In genomic region chr9:120861935-120862334, GRCh38 we compare ENCODE assay signal across 24 cellular contexts. TPM values are rescaled to one million over a fixed set of nuclear protein-coding genes. Genes with fewer than 3 reads are reported as not detected.
DNase-seq lines count a peak whose midpoint lies in the region; ATAC-seq and TF ChIP-seq lines count a peak whose summit lies in the region.
"Had no signal": no experiment of that assay in that cellular context is flagged by ENCODE, and none has a peak within 500 bp of the region (broad histone marks: within the 10 kb centered on the region; RNA-seq: fewer than 3 reads in every experiment).

No MANE protein-coding gene starts in this region.

- H3K27me3 ChIP-seq in CD4-positive, alpha-beta memory T cell (ENCODE audit: insufficient read depth, low read length) = no peaks in the 10 kb centered on the region

- H3K4me1 ChIP-seq in CD4-positive, alpha-beta memory T cell (ENCODE audit: insufficient read depth, low read length) = no peaks in the 10 kb centered on the region

- peaks cover 4% of the 10 kb centered on the region for H3K4me1 Mint-ChIP-seq in activated T-cell treated with anti-CD3 and anti-CD28 coated beads, Interleukin-2, amount 50 U/mL, for 24 hours (ENCODE audit: low read depth)
- peaks cover 0 to 5% (median under 1%) of the 10 kb centered on the region in 4 donors for H3K4me1 Mint-ChIP-seq in CD4-positive, alpha-beta memory T cell
- H3K4me1 Mint-ChIP-seq in T-helper 17 cell (peaks cover 9% of the 10 kb centered on the region), osteocyte (ENCODE audit: unreplicated experiment) (no peaks in the 10 kb centered on the region)

- H3K27me3 Mint-ChIP-seq in activated T-cell treated with anti-CD3 and anti-CD28 coated beads, Interleukin-2, amount 50 U/mL, for 24 hours = no peaks in the 10 kb centered on the region
- H3K27me3 Mint-ChIP-seq in CD4-positive, alpha-beta memory T cell = no peaks in the 10 kb centered on the region
- H3K27me3 Mint-ChIP-seq in T-helper 17 cell = no peaks in the 10 kb centered on the region
- no peaks in the 10 kb centered on the region for H3K27me3 Mint-ChIP-seq in osteocyte (ENCODE audit: unreplicated experiment)
- H3K27me3 Mint-ChIP-seq: CD4-positive, CD25-positive, alpha-beta regulatory T cell had no signal

- no peak overlapping the region for H3K4me3 ChIP-seq in CD4-positive, alpha-beta memory T cell (ENCODE audit: low read length in 2 of 2)

- H3K27ac ChIP-seq in CD4-positive, alpha-beta memory T cell (ENCODE audit: low read depth, low read length) = no peak overlapping the region

- H3K36me3 ChIP-seq in CD4-positive, alpha-beta memory T cell (ENCODE audit: insufficient read depth, low read length) = peaks cover 86% of the 10 kb centered on the region

- peak overlapping the region; percentile 39 for H3K27ac Mint-ChIP-seq in activated T-cell treated with anti-CD3 and anti-CD28 coated beads, Interleukin-2, amount 50 U/mL, for 24 hours
- H3K27ac Mint-ChIP-seq in CD4-positive, alpha-beta memory T cell = peak overlapping the region in 4 of 7 donors; percentile 30 to 74 (median 64)
- H3K27ac Mint-ChIP-seq in T-helper 17 cell = peak overlapping the region; percentile 51
- peak overlapping the region; percentile 54 for H3K27ac Mint-ChIP-seq in osteocyte (ENCODE audit: unreplicated experiment)

- no peak overlapping the region for H3K4me3 Mint-ChIP-seq in activated T-cell treated with anti-CD3 and anti-CD28 coated beads, Interleukin-2, amount 50 U/mL, for 24 hours
- H3K4me3 Mint-ChIP-seq in CD4-positive, alpha-beta memory T cell = no peak overlapping the region
- no peak overlapping the region for H3K4me3 Mint-ChIP-seq in T-helper 17 cell
- H3K4me3 Mint-ChIP-seq in osteocyte (ENCODE audit: unreplicated experiment) = no peak overlapping the region
- H3K4me3 Mint-ChIP-seq: CD4-positive, CD25-positive, alpha-beta regulatory T cell had no signal

- no peaks in the 10 kb centered on the region for H3K9me3 ChIP-seq in CD4-positive, alpha-beta memory T cell (ENCODE audit: control insufficient read depth in 1 of 2, low read length in 2 of 2)
- H3K9me3 ChIP-seq in T-helper 17 cell (ENCODE audit: control insufficient read depth, low read length, poor library complexity, severe bottlenecking) = no peaks in the 10 kb centered on the region

- CTCF ChIA-PET in CD4-positive, alpha-beta memory T cell (lab: Charles Lee; ENCODE audit: partially characterized antibody) = interaction anchor here (1.8 kb wide), 1 partner anchor 75 kb away, joined by 5 read pairs; no protein-coding TSS in a partner anchor

- POLR2A ChIA-PET in CD4-positive, alpha-beta memory T cell (lab: Charles Lee; ENCODE audit: partially characterized antibody) = interaction anchor here (1.2 to 74.5 kb wide), 3 partner anchors 16 to 69 kb away, joined by 3 to 5577 read pairs (median 89); partner anchors contain the start of genes FBXW2, PSMD5 and TRAF1

- no peaks in the 10 kb centered on the region for H3K9me3 Mint-ChIP-seq in activated T-cell treated with anti-CD3 and anti-CD28 coated beads, Interleukin-2, amount 50 U/mL, for 24 hours
- H3K9me3 Mint-ChIP-seq in CD4-positive, alpha-beta memory T cell = no peaks in the 10 kb centered on the region
- no peaks in the 10 kb centered on the region for H3K9me3 Mint-ChIP-seq in osteocyte (ENCODE audit: unreplicated experiment)

- ATAC-seq in T-helper 17 cell = no peak
- ATAC-seq: HepG2, PC-3 had no signal

- no peak for DNase-seq in activated T-cell treated with anti-CD3 and anti-CD28 coated beads, Interleukin-2, amount 50 U/mL, for 24 hours
- no peak for DNase-seq in activated T-cell treated with anti-CD3 and anti-CD28 coated beads for 4 hours
- no peak for DNase-seq in CD4-positive, alpha-beta memory T cell
- DNase-seq in T-helper 17 cell = no peak
- no peak for DNase-seq in osteocyte (ENCODE audit: extremely low spot score, unreplicated experiment)
- DNase-seq in NCI-H748 treated with DMSO at 0.1 percent for 48 hours (lab: John Stamatoyannopoulos, UW) = no peak
- DNase-seq in AG08396 (ENCODE audit: low spot score) = no peak
- DNase-seq in NCI-H1048 (lab: John Stamatoyannopoulos, UW) = no peak
- DNase-seq: 8988T; ACHN; CD4-positive, CD25-positive, alpha-beta regulatory T cell; COR-L47; DMS53; Kasumi-1; MV-4-11; NCI-H1105 treated with DMSO at 0.1 percent for 48 hours; NCI-H146; NCI-H1930; NCI-H2107; NCI-H524; NCI-H774; PC-3; Right ventricle myocardium superior had no signal

- TF ChIP-seq CTCF in osteocyte (IDR thresholded peaks at IDR 0.05) = no peak

- intact Hi-C loops in CD4-positive, alpha-beta memory T cell (cut with micrococcal nuclease) = no loop called here

- H3K36me3 Mint-ChIP-seq in activated T-cell treated with anti-CD3 and anti-CD28 coated beads, Interleukin-2, amount 50 U/mL, for 24 hours (ENCODE audit: low read depth) = peaks cover 96% of the 10 kb centered on the region
- peaks cover 57 to 77% of the 10 kb centered on the region in 2 donors for H3K36me3 Mint-ChIP-seq in CD4-positive, alpha-beta memory T cell
- peaks cover 2% of the 10 kb centered on the region for H3K36me3 Mint-ChIP-seq in T-helper 17 cell (ENCODE audit: low read depth)
- H3K36me3 Mint-ChIP-seq in osteocyte (ENCODE audit: unreplicated experiment) = peaks cover 54% of the 10 kb centered on the region

RNA-seq across cellular contexts. Expression of gene PHF19, which starts 15.1 kb away (rescaled TPM):
- 100 to 1,000 TPM; 194 to 201 TPM for total RNA-seq in CD4-positive, alpha-beta memory T cell
- 10 to 100 TPM; 15.4 to 17.8 TPM for polyA plus RNA-seq in CD4-positive, alpha-beta memory T cell
- total RNA-seq in T-helper 17 cell (10 to 100 TPM; 69.9 to 96.9 TPM), osteocyte (194 and 212 TPM in 2 replicates)

RNA-seq across cellular contexts. Expression of gene PSMD5, which starts 19.2 kb away (rescaled TPM):
- 10 to 100 TPM; 46.4 to 59.0 TPM for total RNA-seq in CD4-positive, alpha-beta memory T cell
- 10 to 100 TPM; 23.1 to 25.7 TPM for polyA plus RNA-seq in CD4-positive, alpha-beta memory T cell
- total RNA-seq in T-helper 17 cell (10 to 100 TPM; 37.2 to 51.5 TPM), osteocyte (53.3 and 69.5 TPM in 2 replicates)
